ENCODE assay signal across 22 cellular contexts in genomic region chr16:88495268-88495772, GRCh38.
"Had no signal": no experiment of that assay in that cellular context is flagged by ENCODE, and none has a peak within 500 bp of the region (broad histone marks: within the 10 kb centered on the region; RNA-seq: fewer than 3 reads in every experiment).

No MANE protein-coding gene starts in this region.

- H3K4me1 ChIP-seq: gastroesophageal sphincter, neural progenitor cell, psoas muscle had no signal

- H3K36me3 Mint-ChIP-seq: immature natural killer cell, neural progenitor cell had no signal

- ATAC-seq: gastroesophageal sphincter, heart left ventricle, psoas muscle, right cardiac atrium had no signal

- H3K27ac ChIP-seq: brain microvascular endothelial cell, coronary artery, gastroesophageal sphincter, heart left ventricle, neural progenitor cell, psoas muscle, skin epidermis, VCaP had no signal

- H3K9ac ChIP-seq: neural progenitor cell had no signal

- H3K9me3 Mint-ChIP-seq: activated T-helper 2 cell treated with anti-CD3 and anti-CD28 coated beads, Interferon-gamma antibody, Interleukin-2, Interleukin-4, amounts not matched to agents 10 μg/mL and 5 μg/mL and 100 μg/mL, durations not matched to agents 14 hours and 24 hours and 36 hours; immature natural killer cell; memory B cell; neural progenitor cell had no signal

- H3K4me2 ChIP-seq: neural progenitor cell had no signal

- H3K4me3 ChIP-seq: coronary artery, gastroesophageal sphincter, heart left ventricle, neural progenitor cell, psoas muscle, skin epidermis, stomach had no signal

- H3K27me3 Mint-ChIP-seq: memory B cell had no signal

- H3K4me3 Mint-ChIP-seq: immature natural killer cell, memory B cell had no signal

- DNase-seq: activated CD4-positive, alpha-beta T cell treated with anti-CD3 and anti-CD28 coated beads, Interleukin-2, amount 50 U/mL, for 4 hours; activated naive CD4-positive, alpha-beta T cell treated with Interleukin-2 at 50 U/mL for 16 hours; activated T-cell treated with anti-CD3 and anti-CD28 coated beads for 4 hours; aorta; brain microvascular endothelial cell; heart left ventricle; immature natural killer cell; kidney glomerular epithelial cell; psoas muscle; right cardiac atrium; stimulated activated CD4-positive, alpha-beta T cell treated with anti-CD3 and anti-CD28 coated beads, Interleukin-15, amount 100 ng/mL, for 24 hours; stimulated activated CD4-positive, alpha-beta T cell treated with anti-CD3 and anti-CD28 coated beads, Interleukin-2, amount 100 ng/mL, for 48 hours; stomach; T-helper 2 cell; trophoblast cell had no signal

- H3K27me3 ChIP-seq: brain microvascular endothelial cell, heart left ventricle, neural progenitor cell had no signal

- H3K36me3 ChIP-seq: brain microvascular endothelial cell, gastroesophageal sphincter, neural progenitor cell had no signal

- H3K9me3 ChIP-seq: heart left ventricle, psoas muscle, stomach had no signal

- H3K27ac Mint-ChIP-seq: activated T-helper 2 cell treated with anti-CD3 and anti-CD28 coated beads, Interferon-gamma antibody, Interleukin-2, Interleukin-4, amounts not matched to agents 10 μg/mL and 5 μg/mL and 100 μg/mL, durations not matched to agents 14 hours and 24 hours and 36 hours; memory B cell; neural progenitor cell had no signal

- H2AFZ ChIP-seq: neural progenitor cell had no signal
